Comparison of ENCODE assay signal across 8 cellular contexts in genomic region chr12:7989827-7990491, GRCh38. TPM values are rescaled to one million over a fixed set of nuclear protein-coding genes. Genes with fewer than 3 reads are reported as not detected.
DNase-seq lines count a peak whose midpoint lies in the region; ATAC-seq and TF ChIP-seq lines count a peak whose summit lies in the region.

No MANE protein-coding gene starts in this region.

- no peaks in the 10 kb centered on the region for H3K36me3 ChIP-seq in left lung

- H3K27ac ChIP-seq in left lung, result peak overlapping the region; percentile 37 to 85

- no peak overlapping the region for H3K4me3 ChIP-seq in left lung

- peak; percentile 94 for DNase-seq in CD1c-positive myeloid dendritic cell (ENCODE audit: extremely low spot score)
- DNase-seq in Kasumi-1 (lab: John Stamatoyannopoulos, UW), result peak; percentile 74 to 80
- peak; percentile 75 for DNase-seq in activated T-cell treated with anti-CD3 and anti-CD28 coated beads for 48 hours (ENCODE audit: low read depth)
- peak; percentile 85 to 89 for DNase-seq in left lung
- peak; percentile 43 to 59 for DNase-seq in stimulated activated CD8-positive, alpha-beta memory T cell treated with anti-CD3 and anti-CD28 coated beads, Interleukin-7, amount 100 ng/mL, for 4 hours (ENCODE audit: low read depth in 2 of 2)

- no peak for TF ChIP-seq CTCF in left lung (IDR thresholded peaks at IDR 0.05)

- intact Hi-C loops in left lung (cut with DNase I), result loop anchor here in 1 of 2 donors (5.0 to 10.0 kb wide), 2 partner anchors 58 to 135 kb away; no protein-coding TSS in a partner anchor

- no peaks in the 10 kb centered on the region for H3K27me3 ChIP-seq in left lung

- H3K9me3 ChIP-seq in left lung, result no peaks in the 10 kb centered on the region

- peaks cover 7 to 70% of the 10 kb centered on the region in 2 donors for H3K4me1 ChIP-seq in left lung

- ATAC-seq in left lung (peak; percentile 83), HG02571 (IDR thresholded peaks at IDR 0.05; ENCODE audit: unreplicated experiment) (no peak), GM19035 (IDR thresholded peaks at IDR 0.05; ENCODE audit: unreplicated experiment) (no peak), GM21381 (IDR thresholded peaks at IDR 0.05; ENCODE audit: unreplicated experiment) (no peak)

RNA-seq across cellular contexts. Expression of gene FOXJ2, which starts 42.6 kb away (rescaled TPM):
- 10 to 100 TPM; 15.9 to 20.0 TPM for total RNA-seq in left lung

RNA-seq across cellular contexts. Expression of gene SLC2A3, which starts 54.0 kb away (rescaled TPM):
- 100 to 1,000 TPM in 1 of 2 donors, 10 to 100 TPM in 1; 83.2 to 149 TPM for total RNA-seq in left lung
